20 cellular contexts compared by ENCODE assay signal in genomic region chr18:40852406-40852805, GRCh38.
"Had no signal": no experiment of that assay in that cellular context is flagged by ENCODE, and none has a peak within 500 bp of the region (broad histone marks: within the 10 kb centered on the region; RNA-seq: fewer than 3 reads in every experiment).

No MANE protein-coding gene starts in this region.

- H3K27ac ChIP-seq: psoas muscle, right lobe of liver, transverse colon had no signal

- ATAC-seq: activated CD8-positive, alpha-beta T cell treated with anti-CD3 and anti-CD28 coated beads, Interleukin-2, amount 10 ng/mL, durations not matched to agents 7 days and 5 days; psoas muscle; right lobe of liver; stimulated activated naive CD8-positive, alpha-beta T cell treated with anti-CD3 and anti-CD28 coated beads, Interleukin-15, Interleukin-2, amounts not matched to agents 100 U/mL and 50 U/mL, for 24 hours; WTC11 had no signal

- DNase-seq: activated CD4-positive, alpha-beta T cell treated with anti-CD3 and anti-CD28 coated beads, Interleukin-2, amount 10 ng/mL, durations not matched to agents 24 days and 14 days; activated CD8-positive, alpha-beta memory T cell treated with anti-CD3 and anti-CD28 coated beads, Interleukin-2, amount 50 U/mL, for 4 hours; activated CD8-positive, alpha-beta T cell treated with anti-CD3 and anti-CD28 coated beads, Interleukin-2, amount 10 ng/mL, durations not matched to agents 7 days and 5 days; activated gamma-delta T cell treated with Interleukin-2 at 50 U/mL for 16 hours; activated T-cell treated with anti-CD3 and anti-CD28 coated beads, Interleukin-2, amount 50 U/mL, for 48 hours; amygdala; cerebellar nuclear complex; effector CD8-positive, alpha-beta T cell; head of caudate nucleus; midbrain; psoas muscle; right lobe of liver; stimulated activated CD4-positive, alpha-beta T cell treated with anti-CD3 and anti-CD28 coated beads, Interleukin-4, amount 100 ng/mL, for 4 hours; stimulated activated CD8-positive, alpha-beta memory T cell treated with anti-CD3 and anti-CD28 coated beads, Interleukin-4, amount 100 ng/mL, for 48 hours; stimulated activated naive CD8-positive, alpha-beta T cell treated with anti-CD3 and anti-CD28 coated beads, Interleukin-15, Interleukin-2, amounts not matched to agents 100 U/mL and 50 U/mL, for 24 hours; T-helper 2 cell; transverse colon had no signal

- H3K4me1 ChIP-seq: psoas muscle, right lobe of liver, transverse colon had no signal

- FAIRE-seq: endothelial cell of umbilical vein, frontal cortex had no signal

- H3K27me3 ChIP-seq: right lobe of liver, transverse colon had no signal
